Comparison of ENCODE assay signal across 14 cellular contexts in the genomic region with DNA sequence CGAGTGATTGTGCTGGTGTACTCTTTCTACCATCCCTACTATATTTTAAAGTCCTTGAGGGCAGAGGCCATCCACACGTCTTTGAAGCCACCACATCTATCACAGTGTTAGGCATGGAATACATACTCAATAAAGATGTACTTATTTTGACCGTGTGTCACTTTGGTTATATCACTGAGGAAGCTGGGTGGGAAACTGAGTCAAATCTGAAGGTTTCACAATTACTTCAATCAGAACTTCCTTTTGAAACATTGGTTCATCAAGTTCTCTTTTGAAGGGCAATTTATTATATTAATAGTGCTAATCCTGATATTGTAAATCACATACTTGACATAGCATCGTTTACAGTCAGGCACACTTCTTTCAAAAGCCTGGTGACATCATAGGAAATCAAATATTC. TPM values are rescaled to one million over a fixed set of nuclear protein-coding genes. Genes with fewer than 3 reads are reported as not detected.
DNase-seq lines count a peak whose midpoint lies in the region; TF ChIP-seq lines count a peak whose summit lies in the region.
"Had no signal": no experiment of that assay in that cellular context is flagged by ENCODE, and none has a peak within 500 bp of the region (broad histone marks: within the 10 kb centered on the region; RNA-seq: fewer than 3 reads in every experiment).

No MANE protein-coding gene starts in this region.

- H3K27ac ChIP-seq in colonic mucosa (peak overlapping the region; percentile 63), mucosa of rectum (ENCODE audit: low read depth in 2 of 2, low read length in 2 of 2) (peak overlapping the region; percentile 76 to 83)
- H3K27ac ChIP-seq: C4-2B had no signal

- H3K4me3 ChIP-seq in colonic mucosa (no peak overlapping the region), mucosa of rectum (ENCODE audit: low read length in 2 of 2) (peak overlapping the region; percentile 19 to 23)
- H3K4me3 ChIP-seq: GM23338 had no signal

- no peaks in the 10 kb centered on the region for H3K36me3 ChIP-seq in colonic mucosa
- H3K36me3 ChIP-seq in mucosa of rectum (ENCODE audit: control insufficient read depth in 2 of 2, insufficient read depth in 2 of 2, low read length in 2 of 2), result no peaks in the 10 kb centered on the region

- peak; percentile 46 for DNase-seq in NCI-H226
- no peak for DNase-seq in colonic mucosa
- no peak for DNase-seq in HCEC 1CT
- DNase-seq in NCI-H2107 (lab: John Stamatoyannopoulos, UW), result no peak
- no peak for DNase-seq in stimulated activated CD4-positive, alpha-beta T cell treated with anti-CD3 and anti-CD28 coated beads, Interleukin-4, amount 100 ng/mL, for 1 hour
- DNase-seq: ACHN; CD4-positive, alpha-beta memory T cell; DMS153; DMS79; GF-D8; HFFc6 had no signal

- H3K4me1 ChIP-seq in colonic mucosa, result peaks cover 4% of the 10 kb centered on the region
- H3K4me1 ChIP-seq in mucosa of rectum (ENCODE audit: control insufficient read depth in 2 of 2, insufficient read depth in 2 of 2, low read length in 2 of 2), result peaks cover 10 to 20% of the 10 kb centered on the region in 2 donors

- H3K9ac ChIP-seq in colonic mucosa (ENCODE audit: low read depth in 2 of 2, low read length in 2 of 2), result peak overlapping the region in 1 of 2 donors; percentile 52
- peak overlapping the region in 1 of 2 donors; percentile 21 for H3K9ac ChIP-seq in mucosa of rectum (ENCODE audit: low read depth in 1 of 2, low read length in 2 of 2)

- H3K27me3 ChIP-seq in colonic mucosa (no peaks in the 10 kb centered on the region), mucosa of rectum (ENCODE audit: control insufficient read depth in 2 of 2, insufficient read depth in 2 of 2, low read length in 2 of 2) (no peaks in the 10 kb centered on the region)

- H3K9me3 ChIP-seq in colonic mucosa (no peaks in the 10 kb centered on the region), mucosa of rectum (ENCODE audit: control insufficient read depth in 2 of 2, low read length in 2 of 2) (no peaks in the 10 kb centered on the region)

- no peak for TF ChIP-seq CTCF in colonic mucosa (IDR thresholded peaks at IDR 0.05)

- intact Hi-C loops in colonic mucosa (cut with DNase I), result no loop called here

RNA-seq across cellular contexts. Expression of a gene that starts 53.3 kb away (rescaled TPM):
- 100 to 1,000 TPM; 378 to 678 TPM for total RNA-seq in colonic mucosa
